Comparison of ENCODE assay signal across 35 cellular contexts in the genomic region with DNA sequence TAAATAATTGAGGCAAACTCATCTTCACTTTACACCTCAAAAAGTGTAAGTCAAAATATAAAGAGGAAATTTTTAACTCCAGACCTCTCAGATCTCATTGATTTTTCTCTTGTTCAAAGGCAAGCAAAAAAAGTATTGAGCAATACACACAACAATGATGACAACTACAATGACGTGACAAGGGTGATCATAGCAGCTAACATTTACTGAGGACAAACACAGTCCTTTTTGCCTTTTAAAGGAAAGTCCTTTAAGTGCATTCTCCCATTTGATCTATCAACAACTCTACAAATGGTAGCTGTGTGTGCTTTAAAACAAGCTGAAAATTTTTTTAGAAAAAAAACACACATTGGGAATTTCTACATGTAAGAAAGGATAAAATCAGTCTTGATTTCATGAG.
"Had no signal": no experiment of that assay in that cellular context is flagged by ENCODE, and none has a peak within 500 bp of the region (broad histone marks: within the 10 kb centered on the region; RNA-seq: fewer than 3 reads in every experiment).

No MANE protein-coding gene starts in this region.

- DNase-seq: activated CD4-positive, alpha-beta memory T cell treated with anti-CD3 and anti-CD28 coated beads for 36 hours; activated CD4-positive, alpha-beta T cell treated with anti-CD3 and anti-CD28 coated beads for 36 hours; activated CD4-positive, alpha-beta T cell treated with anti-CD3 and anti-CD28 coated beads, Interleukin-2, amount 10 ng/mL, durations not matched to agents 24 days and 14 days; activated CD4-positive, CD25-positive, alpha-beta regulatory T cell; activated CD4-positive, CD25-positive, alpha-beta regulatory T cell treated with anti-CD3 and anti-CD28 coated beads, Interleukin-2, amount 50 U/mL, for 72 hours; activated CD8-positive, alpha-beta memory T cell treated with anti-CD3 and anti-CD28 coated beads, Interleukin-2, amount 10 ng/mL, durations not matched to agents 7 days and 5 days; activated CD8-positive, alpha-beta memory T cell treated with anti-CD3 and anti-CD28 coated beads, Interleukin-2, amount 50 U/mL, for 4 hours; activated CD8-positive, alpha-beta T cell treated with anti-CD3 and anti-CD28 coated beads, Interleukin-2, amount 10 ng/mL, durations not matched to agents 7 days and 5 days; activated effector memory CD4-positive, alpha-beta T cell treated with anti-CD3 and anti-CD28 coated beads, Interleukin-2, amount 50 U/mL, for 16 hours; activated naive CD4-positive, alpha-beta T cell treated with anti-CD3 and anti-CD28 coated beads for 36 hours; activated naive CD8-positive, alpha-beta T cell treated with anti-CD3 and anti-CD28 coated beads for 36 hours; activated naive CD8-positive, alpha-beta T cell treated with anti-CD3 and anti-CD28 coated beads, Interleukin-2, amount 50 U/mL, for 24 hours; activated T-cell treated with anti-CD3 and anti-CD28 coated beads, Interleukin-2, amount 50 U/mL, for 1 hour; activated T-cell treated with anti-CD3 and anti-CD28 coated beads, Interleukin-2, amount 50 U/mL, for 48 hours; adrenal gland; central memory CD4-positive, alpha-beta T cell; cerebellar nuclear complex; colonic mucosa; dermis blood vessel endothelial cell; effector CD4-positive, alpha-beta T cell; effector memory CD8-positive, alpha-beta T cell; erythroblast; foreskin keratinocyte; gastrocnemius medialis; glutamatergic neuron; heart left ventricle; T-helper 2 cell had no signal

- H3K4me3 ChIP-seq: adrenal gland, ascending aorta, breast epithelium, cardiac muscle cell, colonic mucosa, esophagus muscularis mucosa, gastrocnemius medialis, heart left ventricle had no signal

- H3K27me3 Mint-ChIP-seq: activated CD4-positive, alpha-beta memory T cell treated with anti-CD3 and anti-CD28 coated beads for 36 hours; activated CD4-positive, alpha-beta T cell treated with anti-CD3 and anti-CD28 coated beads for 36 hours; activated CD4-positive, alpha-beta T cell treated with anti-CD3 and anti-CD28 coated beads, Interleukin-2, amount 10 ng/mL, durations not matched to agents 24 days and 14 days; activated CD8-positive, alpha-beta memory T cell treated with anti-CD3 and anti-CD28 coated beads, Interleukin-2, amount 10 ng/mL, durations not matched to agents 7 days and 5 days; activated naive CD4-positive, alpha-beta T cell treated with anti-CD3 and anti-CD28 coated beads, Interleukin-2, amount 50 U/mL, for 24 hours; activated naive CD8-positive, alpha-beta T cell treated with anti-CD3 and anti-CD28 coated beads for 36 hours; activated naive CD8-positive, alpha-beta T cell treated with anti-CD3 and anti-CD28 coated beads, Interleukin-2, amount 50 U/mL, for 24 hours; effector memory CD8-positive, alpha-beta T cell had no signal

- H3K36me3 Mint-ChIP-seq: activated CD4-positive, alpha-beta memory T cell treated with anti-CD3 and anti-CD28 coated beads for 36 hours; activated CD8-positive, alpha-beta memory T cell treated with anti-CD3 and anti-CD28 coated beads, Interleukin-2, amount 10 ng/mL, durations not matched to agents 7 days and 5 days; activated naive CD4-positive, alpha-beta T cell treated with anti-CD3 and anti-CD28 coated beads, Interleukin-2, amount 50 U/mL, for 24 hours; brain had no signal

- H3K4me1 ChIP-seq: colonic mucosa, gastrocnemius medialis had no signal

- H3K4me3 Mint-ChIP-seq: activated CD4-positive, alpha-beta memory T cell treated with anti-CD3 and anti-CD28 coated beads for 36 hours; activated CD4-positive, alpha-beta T cell treated with anti-CD3 and anti-CD28 coated beads for 36 hours; activated CD4-positive, alpha-beta T cell treated with anti-CD3 and anti-CD28 coated beads, Interleukin-2, amount 10 ng/mL, durations not matched to agents 24 days and 14 days; activated CD8-positive, alpha-beta memory T cell treated with anti-CD3 and anti-CD28 coated beads, Interleukin-2, amount 10 ng/mL, durations not matched to agents 7 days and 5 days; activated CD8-positive, alpha-beta T cell treated with anti-CD3 and anti-CD28 coated beads, Interleukin-2, amount 10 ng/mL, durations not matched to agents 7 days and 5 days; activated naive CD4-positive, alpha-beta T cell treated with anti-CD3 and anti-CD28 coated beads for 36 hours; activated naive CD4-positive, alpha-beta T cell treated with anti-CD3 and anti-CD28 coated beads, Interleukin-2, amount 50 U/mL, for 24 hours; activated naive CD8-positive, alpha-beta T cell treated with anti-CD3 and anti-CD28 coated beads for 36 hours; activated naive CD8-positive, alpha-beta T cell treated with anti-CD3 and anti-CD28 coated beads, Interleukin-2, amount 50 U/mL, for 24 hours; activated T-helper 1 cell treated with anti-CD3 and anti-CD28 coated beads, Interleukin-12 subunit alpha, Interleukin-12 subunit beta, Interleukin-2, Interleukin-4 antibody, amounts not matched to agents 30 ng/mL and 10 ng/mL and 1 ng/mL, durations not matched to agents 14 hours and 24 hours and 36 hours; brain; effector memory CD8-positive, alpha-beta T cell had no signal

- H3K27ac Mint-ChIP-seq: activated CD4-positive, alpha-beta memory T cell treated with anti-CD3 and anti-CD28 coated beads for 36 hours; activated CD4-positive, alpha-beta T cell treated with anti-CD3 and anti-CD28 coated beads for 36 hours; activated CD4-positive, alpha-beta T cell treated with anti-CD3 and anti-CD28 coated beads, Interleukin-2, amount 10 ng/mL, durations not matched to agents 24 days and 14 days; activated CD8-positive, alpha-beta memory T cell treated with anti-CD3 and anti-CD28 coated beads, Interleukin-2, amount 10 ng/mL, durations not matched to agents 7 days and 5 days; activated CD8-positive, alpha-beta T cell treated with anti-CD3 and anti-CD28 coated beads, Interleukin-2, amount 10 ng/mL, durations not matched to agents 7 days and 5 days; activated naive CD4-positive, alpha-beta T cell treated with anti-CD3 and anti-CD28 coated beads for 36 hours; activated naive CD4-positive, alpha-beta T cell treated with anti-CD3 and anti-CD28 coated beads, Interleukin-2, amount 50 U/mL, for 24 hours; activated naive CD8-positive, alpha-beta T cell treated with anti-CD3 and anti-CD28 coated beads for 36 hours; activated naive CD8-positive, alpha-beta T cell treated with anti-CD3 and anti-CD28 coated beads, Interleukin-2, amount 50 U/mL, for 24 hours; activated T-helper 1 cell treated with anti-CD3 and anti-CD28 coated beads, Interleukin-12 subunit alpha, Interleukin-12 subunit beta, Interleukin-2, Interleukin-4 antibody, amounts not matched to agents 30 ng/mL and 10 ng/mL and 1 ng/mL, durations not matched to agents 14 hours and 24 hours and 36 hours; activated T-helper 2 cell treated with anti-CD3 and anti-CD28 coated beads, Interferon-gamma antibody, Interleukin-2, Interleukin-4, amounts not matched to agents 10 μg/mL and 5 μg/mL and 100 μg/mL, durations not matched to agents 14 hours and 24 hours and 36 hours; brain; effector memory CD8-positive, alpha-beta T cell had no signal

- H3K27ac ChIP-seq: breast epithelium, colonic mucosa, esophagus muscularis mucosa, foreskin keratinocyte, gastrocnemius medialis had no signal

- H3K9me3 Mint-ChIP-seq: activated CD4-positive, alpha-beta T cell treated with anti-CD3 and anti-CD28 coated beads, Interleukin-2, amount 10 ng/mL, durations not matched to agents 24 days and 14 days had no signal

- H3K27me3 ChIP-seq: adrenal gland, ascending aorta, breast epithelium, cardiac muscle cell, colonic mucosa, esophagus muscularis mucosa, gastrocnemius medialis, heart left ventricle had no signal

- H3K4me1 Mint-ChIP-seq: activated CD4-positive, alpha-beta T cell treated with anti-CD3 and anti-CD28 coated beads for 36 hours; activated CD4-positive, alpha-beta T cell treated with anti-CD3 and anti-CD28 coated beads, Interleukin-2, amount 10 ng/mL, durations not matched to agents 24 days and 14 days; activated CD8-positive, alpha-beta memory T cell treated with anti-CD3 and anti-CD28 coated beads, Interleukin-2, amount 10 ng/mL, durations not matched to agents 7 days and 5 days; activated naive CD4-positive, alpha-beta T cell treated with anti-CD3 and anti-CD28 coated beads, Interleukin-2, amount 50 U/mL, for 24 hours; activated naive CD8-positive, alpha-beta T cell treated with anti-CD3 and anti-CD28 coated beads for 36 hours; activated naive CD8-positive, alpha-beta T cell treated with anti-CD3 and anti-CD28 coated beads, Interleukin-2, amount 50 U/mL, for 24 hours had no signal

- H3K9me3 ChIP-seq: adrenal gland, ascending aorta, breast epithelium, colonic mucosa, esophagus muscularis mucosa, gastrocnemius medialis, heart left ventricle had no signal

- H3K36me3 ChIP-seq: adrenal gland, ascending aorta, breast epithelium, cardiac muscle cell, colonic mucosa, esophagus muscularis mucosa, gastrocnemius medialis, heart left ventricle had no signal

- ATAC-seq: activated CD4-positive, alpha-beta T cell treated with anti-CD3 and anti-CD28 coated beads for 36 hours; activated CD8-positive, alpha-beta memory T cell treated with anti-CD3 and anti-CD28 coated beads, Interleukin-2, amount 10 ng/mL, durations not matched to agents 7 days and 5 days; activated CD8-positive, alpha-beta T cell treated with anti-CD3 and anti-CD28 coated beads, Interleukin-2, amount 10 ng/mL, durations not matched to agents 7 days and 5 days; activated naive CD8-positive, alpha-beta T cell treated with anti-CD3 and anti-CD28 coated beads, Interleukin-2, amount 50 U/mL, for 24 hours; effector memory CD8-positive, alpha-beta T cell; foreskin keratinocyte; gastrocnemius medialis; heart left ventricle had no signal
